In the genomic region with DNA sequence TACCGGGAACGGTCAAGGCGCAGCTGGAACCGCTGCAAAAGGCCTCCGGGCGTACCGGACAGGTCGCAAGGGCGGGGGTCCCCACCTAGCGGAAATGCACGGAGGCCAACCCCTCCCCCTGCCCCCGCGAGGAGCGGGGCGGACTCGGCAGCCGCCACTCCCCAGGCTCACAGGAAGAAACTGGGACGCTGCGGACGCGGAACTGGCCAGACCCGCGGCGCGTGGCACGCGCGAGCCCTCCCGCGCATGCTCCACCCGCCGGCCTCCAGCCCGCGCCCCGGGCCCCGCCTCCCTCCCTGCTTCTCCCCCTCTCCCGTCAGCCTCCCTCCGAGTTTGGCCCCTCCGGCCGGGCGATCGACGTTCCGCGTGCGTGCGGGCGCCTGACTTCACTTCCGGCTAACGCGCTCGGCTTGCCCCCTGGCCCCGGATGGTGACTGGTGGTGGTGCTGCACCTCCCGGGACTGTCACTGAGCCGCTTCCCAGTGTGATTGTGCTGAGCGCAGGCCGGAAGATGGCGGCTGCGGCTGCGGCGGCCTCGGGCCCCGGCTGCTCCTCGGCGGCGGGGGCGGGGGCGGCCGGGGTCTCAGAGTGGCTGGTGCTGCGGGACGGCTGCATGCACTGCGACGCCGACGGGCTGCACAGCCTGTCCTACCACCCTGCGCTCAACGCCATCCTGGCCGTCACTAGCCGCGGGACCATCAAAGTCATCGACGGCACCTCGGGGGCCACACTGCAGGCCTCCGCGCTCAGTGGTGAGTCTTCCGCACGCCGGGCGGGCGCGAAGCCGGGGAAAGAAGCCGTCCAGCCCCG, we compare ENCODE assay signal across 8 cellular contexts. TPM values are rescaled to one million over a fixed set of nuclear protein-coding genes. Genes with fewer than 3 reads are reported as not detected.
A peak's percentile ranks its signal among the peaks of the same experiment; 100 is the strongest.
DNase-seq lines count a peak whose midpoint lies in the region; ATAC-seq and TF ChIP-seq lines count a peak whose summit lies in the region.

A gene with protein sequence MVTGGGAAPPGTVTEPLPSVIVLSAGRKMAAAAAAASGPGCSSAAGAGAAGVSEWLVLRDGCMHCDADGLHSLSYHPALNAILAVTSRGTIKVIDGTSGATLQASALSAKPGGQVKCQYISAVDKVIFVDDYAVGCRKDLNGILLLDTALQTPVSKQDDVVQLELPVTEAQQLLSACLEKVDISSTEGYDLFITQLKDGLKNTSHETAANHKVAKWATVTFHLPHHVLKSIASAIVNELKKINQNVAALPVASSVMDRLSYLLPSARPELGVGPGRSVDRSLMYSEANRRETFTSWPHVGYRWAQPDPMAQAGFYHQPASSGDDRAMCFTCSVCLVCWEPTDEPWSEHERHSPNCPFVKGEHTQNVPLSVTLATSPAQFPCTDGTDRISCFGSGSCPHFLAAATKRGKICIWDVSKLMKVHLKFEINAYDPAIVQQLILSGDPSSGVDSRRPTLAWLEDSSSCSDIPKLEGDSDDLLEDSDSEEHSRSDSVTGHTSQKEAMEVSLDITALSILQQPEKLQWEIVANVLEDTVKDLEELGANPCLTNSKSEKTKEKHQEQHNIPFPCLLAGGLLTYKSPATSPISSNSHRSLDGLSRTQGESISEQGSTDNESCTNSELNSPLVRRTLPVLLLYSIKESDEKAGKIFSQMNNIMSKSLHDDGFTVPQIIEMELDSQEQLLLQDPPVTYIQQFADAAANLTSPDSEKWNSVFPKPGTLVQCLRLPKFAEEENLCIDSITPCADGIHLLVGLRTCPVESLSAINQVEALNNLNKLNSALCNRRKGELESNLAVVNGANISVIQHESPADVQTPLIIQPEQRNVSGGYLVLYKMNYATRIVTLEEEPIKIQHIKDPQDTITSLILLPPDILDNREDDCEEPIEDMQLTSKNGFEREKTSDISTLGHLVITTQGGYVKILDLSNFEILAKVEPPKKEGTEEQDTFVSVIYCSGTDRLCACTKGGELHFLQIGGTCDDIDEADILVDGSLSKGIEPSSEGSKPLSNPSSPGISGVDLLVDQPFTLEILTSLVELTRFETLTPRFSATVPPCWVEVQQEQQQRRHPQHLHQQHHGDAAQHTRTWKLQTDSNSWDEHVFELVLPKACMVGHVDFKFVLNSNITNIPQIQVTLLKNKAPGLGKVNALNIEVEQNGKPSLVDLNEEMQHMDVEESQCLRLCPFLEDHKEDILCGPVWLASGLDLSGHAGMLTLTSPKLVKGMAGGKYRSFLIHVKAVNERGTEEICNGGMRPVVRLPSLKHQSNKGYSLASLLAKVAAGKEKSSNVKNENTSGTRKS (N-terminal part only) (plus strand): TSS at position 289 of the 810 bp plus-strand sequence. CDS start 139 bp downstream, at position 428.

- ATAC-seq in GM19324 (IDR thresholded peaks at IDR 0.05; ENCODE audit: low FRiP score, unreplicated experiment) (peak; percentile 94), HG03460 (IDR thresholded peaks at IDR 0.05; ENCODE audit: unreplicated experiment) (peak; percentile 81)

- DNase-seq in BJ (ENCODE audit: low read depth), result peak; percentile 83
- DNase-seq in NCI-H524 treated with DMSO at 0.1 percent for 48 hours (lab: John Stamatoyannopoulos, UW), result peak; percentile 79
- DNase-seq in activated CD4-positive, alpha-beta T cell treated with anti-CD3 and anti-CD28 coated beads for 4 hours, result peak; percentile 85 to 88
- DNase-seq in choroid plexus epithelial cell (ENCODE audit: low read depth), result peak; percentile 95
- peak; percentile 92 for DNase-seq in kidney glomerular epithelial cell (lab: John Stamatoyannopoulos, UW)
- peak; percentile 95 to 96 for DNase-seq in stimulated activated CD4-positive, alpha-beta T cell treated with anti-CD3 and anti-CD28 coated beads, Interleukin-15, amount 100 ng/mL, for 48 hours (ENCODE audit: low read depth in 2 of 2)

- peak within 1 kb of the TSS; percentile 97 for H3K4me3 ChIP-seq in BJ (ENCODE audit: low read depth, low read length)
- H3K4me3 ChIP-seq in choroid plexus epithelial cell (ENCODE audit: low read depth, low read length), result peak within 1 kb of the TSS; percentile 94

- POLR2A ChIA-PET in BJ (lab: Charles Lee), result no interaction called here

- no peaks in the 10 kb centered on the region for H3K27me3 ChIP-seq in BJ (ENCODE audit: control insufficient read depth, insufficient read depth, low read length)

- TF ChIP-seq CTCF in BJ (IDR thresholded peaks at IDR 0.05; ENCODE audit: insufficient read depth, low read depth, low read length) (no peak), choroid plexus epithelial cell (conservative IDR thresholded peaks at IDR 0.05; ENCODE audit: low read depth, low read length) (no peak)

- H3K36me3 ChIP-seq in BJ (ENCODE audit: control insufficient read depth, insufficient read depth, low read length), result no peaks in the 10 kb centered on the region

- CTCF ChIA-PET in BJ (lab: Yijun Ruan, JAX), result no interaction called here

RNA-seq across cellular contexts. Expression of the gene that starts here (rescaled TPM):
- polyA plus RNA-seq in BJ (2011; rRNA removed), result 53.7 and 73.6 TPM in 2 replicates
- 376 and 458 TPM in 2 replicates for polyA minus RNA-seq in BJ (2011; rRNA and poly(A)+ RNA removed)

Comparison
In these comparisons a context has a peak if more than half of its experiments do, and no peak if none do; other contexts are left out.
1. Peak in every context shown above with its lines: DNase-seq, ATAC-seq and H3K4me3 ChIP-seq.